In the genomic region with DNA sequence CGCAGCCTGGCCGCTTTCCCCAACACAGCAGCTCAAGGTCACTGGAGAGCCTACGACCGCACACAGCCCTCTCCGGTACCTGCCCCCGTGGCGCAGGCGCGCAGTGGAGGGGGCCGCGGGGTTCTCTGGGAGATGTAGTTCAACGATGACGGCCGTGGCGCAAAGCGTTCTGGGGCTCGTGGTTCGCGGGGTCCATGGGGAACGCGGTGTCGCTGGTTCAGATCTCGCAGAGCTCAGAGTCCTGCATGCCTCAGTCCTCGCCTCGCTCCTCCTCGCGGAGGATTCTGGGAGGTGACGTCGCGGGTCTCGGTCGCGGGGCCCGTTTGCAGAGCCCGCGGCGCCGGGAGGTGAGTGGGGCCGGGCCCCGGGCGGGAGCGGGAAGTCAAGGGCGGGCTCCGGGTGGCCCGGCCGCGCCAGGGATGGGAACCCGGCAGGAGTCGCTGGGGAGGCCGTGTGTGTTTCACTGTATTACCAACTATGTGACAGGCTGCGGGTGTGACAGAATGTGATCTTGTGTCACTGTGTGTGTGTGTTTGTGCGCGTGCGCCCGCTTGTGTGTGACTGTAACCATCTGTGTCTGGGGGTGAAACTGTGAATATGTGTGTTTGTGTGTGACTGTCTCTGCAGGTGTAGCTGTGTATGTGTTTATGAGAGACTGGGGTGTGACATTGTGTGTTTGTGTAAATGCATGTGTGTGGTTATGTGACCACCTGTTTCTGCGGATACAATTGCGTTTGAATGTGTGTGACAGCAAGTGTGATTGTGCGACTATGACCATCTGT, we compare ENCODE assay signal across 8 cellular contexts. TPM values are rescaled to one million over a fixed set of nuclear protein-coding genes. Genes with fewer than 3 reads are reported as not detected.
DNase-seq lines count a peak whose midpoint lies in the region; ATAC-seq and TF ChIP-seq lines count a peak whose summit lies in the region.

Gene ZNF527 (plus strand): TSS at position 220 of the 782 bp plus-strand sequence. CDS start 3,100 bp downstream, outside the sequence.

- H3K36me3 Mint-ChIP-seq in HFFc6 (ENCODE audit: low read depth): peaks cover 17% of the 10 kb centered on the region
- H3K36me3 Mint-ChIP-seq in activated naive CD4-positive, alpha-beta T cell treated with anti-CD3 and anti-CD28 coated beads, Interleukin-2, amount 50 U/mL, for 72 hours: peaks cover 13 to 25% of the 10 kb centered on the region in 2 donors

- peaks cover 13% of the 10 kb centered on the region for H3K9me3 Mint-ChIP-seq in HFFc6
- peaks cover 0 to 11% of the 10 kb centered on the region in 2 donors for H3K9me3 Mint-ChIP-seq in activated naive CD4-positive, alpha-beta T cell treated with anti-CD3 and anti-CD28 coated beads, Interleukin-2, amount 50 U/mL, for 72 hours

- H3K9me3 ChIP-seq in SK-N-MC (ENCODE audit: low read depth, low read length) (no peaks in the 10 kb centered on the region), suprapubic skin (no peaks in the 10 kb centered on the region)

- peak; percentile 96 to 99 for ATAC-seq in activated naive CD4-positive, alpha-beta T cell treated with anti-CD3 and anti-CD28 coated beads, Interleukin-2, amount 50 U/mL, for 72 hours

- H3K4me3 ChIP-seq in GM06990 (replicated peaks; ENCODE audit: low read depth, low read length): peak within 1 kb of the TSS; percentile 85
- peak within 1 kb of the TSS; percentile 93 for H3K4me3 ChIP-seq in NB4 (ENCODE audit: low read depth, low read length)
- H3K4me3 ChIP-seq in SK-N-MC: peak within 1 kb of the TSS; percentile 84
- peak within 1 kb of the TSS; percentile 70 for H3K4me3 ChIP-seq in suprapubic skin

- WGBS in suprapubic skin: 4% methylated on average over 11 of the region's 58 CpGs

- peak within 1 kb of the TSS; percentile 85 for H3K27ac Mint-ChIP-seq in HFFc6
- peak within 1 kb of the TSS; percentile 78 to 95 for H3K27ac Mint-ChIP-seq in activated naive CD4-positive, alpha-beta T cell treated with anti-CD3 and anti-CD28 coated beads, Interleukin-2, amount 50 U/mL, for 72 hours

- peak within 1 kb of the TSS; percentile 94 for H3K9ac ChIP-seq in SK-N-MC (ENCODE audit: insufficient read length)

- peak within 1 kb of the TSS; percentile 98 for H3K4me3 Mint-ChIP-seq in HFFc6

- H3K4me1 ChIP-seq in suprapubic skin: peaks cover 17% of the 10 kb centered on the region

- DNase-seq in GM06990 (ENCODE audit: extremely low read depth, insufficient read length): peak; percentile 98
- DNase-seq in HFFc6: peak; percentile 96
- peak; percentile 95 for DNase-seq in NB4 (ENCODE audit: low read depth)
- peak; percentile 84 for DNase-seq in SK-N-MC (ENCODE audit: low read depth, low spot score)
- DNase-seq in activated naive CD4-positive, alpha-beta T cell treated with anti-CD3 and anti-CD28 coated beads, Interleukin-2, amount 50 U/mL, for 72 hours (ENCODE audit: low spot score in 2 of 2): peak; percentile 90 to 91
- peak; percentile 72 for DNase-seq in glomerular endothelial cell (ENCODE audit: extremely low read depth, low read depth, low spot score)
- DNase-seq in nucleus accumbens (lab: John Stamatoyannopoulos, UW): peak; percentile 53 to 99 (median 97)
- DNase-seq in suprapubic skin (ENCODE audit: low spot score in 2 of 2): peak; percentile 97

- no peaks in the 10 kb centered on the region for H3K27me3 ChIP-seq in GM06990 (replicated peaks; ENCODE audit: control insufficient read depth, insufficient read depth, low read length)
- H3K27me3 ChIP-seq in suprapubic skin: no peaks in the 10 kb centered on the region

- H3K36me3 ChIP-seq in GM06990 (ENCODE audit: control insufficient read depth, insufficient read depth, low read length) (peaks cover 3% of the 10 kb centered on the region; the same call in 1 of the 2 replicates), SK-N-MC (ENCODE audit: insufficient read depth, low read length) (peaks cover 23% of the 10 kb centered on the region), suprapubic skin (peaks cover 24% of the 10 kb centered on the region)

- TF ChIP-seq POLR2A in NB4 (IDR thresholded peaks at IDR 0.05; ENCODE audit: extremely low read depth, insufficient read length) (peak; percentile 31), suprapubic skin (IDR thresholded peaks at IDR 0.05) (no peak)

- peak within 1 kb of the TSS; percentile 75 for H3K27ac ChIP-seq in SK-N-MC
- peak within 1 kb of the TSS; percentile 78 for H3K27ac ChIP-seq in suprapubic skin

- TF ChIP-seq EP300 in suprapubic skin (IDR thresholded peaks at IDR 0.05): no peak

- TF ChIP-seq CTCF in GM06990 (IDR thresholded peaks at IDR 0.05; ENCODE audit: insufficient read depth, low read length, poor library complexity, severe bottlenecking): no peak
- TF ChIP-seq CTCF in HFFc6 (IDR thresholded peaks at IDR 0.05): peak; percentile 27; the same call in 1 of the 2 replicates
- TF ChIP-seq CTCF in NB4 (IDR thresholded peaks at IDR 0.05; ENCODE audit: low read depth, low read length): no peak
- TF ChIP-seq CTCF in suprapubic skin (IDR thresholded peaks at IDR 0.05): no peak

- peaks cover 2% of the 10 kb centered on the region; the same call in 1 of the 2 replicates for H3K27me3 Mint-ChIP-seq in HFFc6 (ENCODE audit: insufficient read depth)

- peaks cover 15% of the 10 kb centered on the region for H3K4me1 Mint-ChIP-seq in HFFc6 (ENCODE audit: low read depth)

RNA-seq across cellular contexts. Expression of gene ZNF527, which starts in this region (rescaled TPM):
- total RNA-seq in HFFc6 (2021; fragmentation: NEBNext Ultra II Directional; extraction: Animal tissue kit (Norgen Biotek cat#: 25700)): 1 to 10 TPM; 2.6 to 3.7 (median 3.0) TPM
- 1 to 10 TPM; 4.6 to 5.1 TPM for total RNA-seq in activated naive CD4-positive, alpha-beta T cell treated with anti-CD3 and anti-CD28 coated beads, Interleukin-2, amount 50 U/mL, for 72 hours
- total RNA-seq in glomerular endothelial cell (7.0 and 9.3 TPM in 2 replicates), suprapubic skin (10 to 100 TPM in 1 of 4 donors, 1 to 10 TPM in 3; 2.9 to 10.5 (median 5.6) TPM)

Comparison
In these comparisons a context has a peak if more than half of its experiments do, and no peak if none do; other contexts are left out.
1. Peak in every context shown above with its lines: DNase-seq, ATAC-seq, H3K4me3 ChIP-seq and H3K27ac ChIP-seq.